ENCODE assay signal across 9 cellular contexts in genomic region chr4:7904942-7905341, GRCh38. TPM values are rescaled to one million over a fixed set of nuclear protein-coding genes. Genes with fewer than 3 reads are reported as not detected.
DNase-seq lines count a peak whose midpoint lies in the region; ATAC-seq and TF ChIP-seq lines count a peak whose summit lies in the region.
"Had no signal": no experiment of that assay in that cellular context is flagged by ENCODE, and none has a peak within 500 bp of the region (broad histone marks: within the 10 kb centered on the region; RNA-seq: fewer than 3 reads in every experiment).

No MANE protein-coding gene starts in this region.

- ATAC-seq in sciatic nerve (peak; percentile 67), HG03135 (IDR thresholded peaks at IDR 0.05; ENCODE audit: unreplicated experiment) (no peak), HG03439 (IDR thresholded peaks at IDR 0.05; ENCODE audit: unreplicated experiment) (no peak)

- DNase-seq in EL = peak; percentile 90
- DNase-seq in amniotic epithelial cell (ENCODE audit: low read depth) = peak; percentile 96
- peak; percentile 93 to 96 for DNase-seq in foreskin fibroblast
- no peak for DNase-seq in sciatic nerve (ENCODE audit: low spot score)
- no peak for DNase-seq in activated CD4-positive, alpha-beta T cell treated with anti-CD3 and anti-CD28 coated beads for 1 hour
- no peak for DNase-seq in erythroblast (lab: John Stamatoyannopoulos, UW)
- DNase-seq: NCI-H1694 treated with DMSO at 0.1 percent for 48 hours had no signal

- TF ChIP-seq POLR2A in erythroblast (IDR thresholded peaks at IDR 0.05; ENCODE audit: low read length) = no peak

- intact Hi-C loops in sciatic nerve (cut with DNase I) = no loop called here

- peak overlapping the region; percentile 4 to 20 for H3K4me3 ChIP-seq in foreskin fibroblast (ENCODE audit: low read depth in 1 of 2, low read length in 2 of 2)

- no peak for TF ChIP-seq CTCF in foreskin fibroblast (IDR thresholded peaks at IDR 0.05; ENCODE audit: low read depth, low read length)

RNA-seq across cellular contexts. Expression of gene AFAP1, which starts 34.7 kb away (rescaled TPM):
- total RNA-seq in sciatic nerve = 64.5 TPM

Comparison
In these comparisons a context has a peak if more than half of its experiments do, and no peak if none do; other contexts are left out.
1. DNase-seq: peak in EL (single experiment), amniotic epithelial cell (single experiment) and foreskin fibroblast (2 of 2); none in sciatic nerve (single experiment), activated CD4-positive, alpha-beta T cell treated with anti-CD3 and anti-CD28 coated beads for 1 hour (single experiment) and erythroblast (0 of 2).